In the genomic region with DNA sequence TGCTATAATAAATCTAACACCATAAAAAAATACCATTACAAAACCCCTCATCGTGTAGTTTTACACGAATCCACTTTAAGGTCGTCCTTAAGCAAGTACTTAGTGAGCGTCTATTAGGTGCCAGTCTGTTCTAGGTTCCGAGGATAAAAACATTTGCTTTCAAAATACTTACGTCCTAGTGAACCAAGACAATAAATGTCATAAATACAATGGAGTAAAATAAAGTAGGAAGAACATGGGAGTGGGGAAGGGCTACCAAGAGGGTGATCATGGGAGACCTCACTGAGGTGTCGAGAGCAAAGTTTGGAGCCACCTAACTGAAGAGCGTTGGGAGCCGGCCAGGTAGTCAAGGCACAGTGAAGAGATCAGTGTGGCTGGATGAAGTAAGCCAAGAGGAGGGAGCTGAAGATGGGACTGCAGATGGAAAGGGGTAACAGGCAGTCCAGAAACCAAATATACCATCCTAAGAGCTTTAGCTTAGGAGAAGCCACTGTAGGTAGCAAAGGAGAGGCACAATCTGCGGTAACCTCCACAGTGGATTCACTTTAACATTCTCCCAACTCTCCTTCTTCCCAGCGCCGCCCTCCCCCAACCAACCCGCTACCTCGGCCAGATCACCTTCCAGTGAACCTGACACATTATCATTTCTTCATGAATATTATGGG, we compare ENCODE assay signal across 8 cellular contexts. TPM values are rescaled to one million over a fixed set of nuclear protein-coding genes. Genes with fewer than 3 reads are reported as not detected.
A peak's percentile ranks its signal among the peaks of the same experiment; 100 is the strongest.
DNase-seq lines count a peak whose midpoint lies in the region; FAIRE-seq and TF ChIP-seq lines count a peak whose summit lies in the region.

No MANE protein-coding gene starts in this region.

- peak overlapping the region; percentile 62; the same call in 1 of the 2 replicates for H3K27ac ChIP-seq in HUES64 (ENCODE audit: low read depth, low read length)
- peak overlapping the region; percentile 84 for H3K27ac ChIP-seq in astrocyte (ENCODE audit: low read depth, low read length)
- peak overlapping the region; percentile 77 to 88 for H3K27ac ChIP-seq in testis

- 20% methylated on average over 10 of the region's 14 CpGs for WGBS in HUES64
- WGBS in testis, 2 donors = 3 to 4% methylated on average over 14 of the region's 14 CpGs

- H3K9ac ChIP-seq in HUES64 (ENCODE audit: low read depth, low read length) (peak overlapping the region; percentile 78), astrocyte (ENCODE audit: low read length) (peak overlapping the region; percentile 94)

- H3K79me2 ChIP-seq in astrocyte (ENCODE audit: insufficient read depth, low read length) = peaks cover 54% of the 10 kb centered on the region

- no peak for FAIRE-seq in astrocyte (lab: Jason Lieb, UNC)

- peaks cover 5% of the 10 kb centered on the region; the same call in 1 of the 2 replicates for H3K4me1 ChIP-seq in HUES64 (ENCODE audit: insufficient read depth, low read length)
- peaks cover 10% of the 10 kb centered on the region for H3K4me1 ChIP-seq in astrocyte (ENCODE audit: insufficient read depth, low read length)
- H3K4me1 ChIP-seq in testis = peaks cover 7% of the 10 kb centered on the region

- no peaks in the 10 kb centered on the region for H3K27me3 ChIP-seq in HUES64 (ENCODE audit: insufficient read depth, low read length)
- H3K27me3 ChIP-seq in astrocyte (ENCODE audit: insufficient read depth, low read length) = no peaks in the 10 kb centered on the region
- H3K27me3 ChIP-seq in kidney epithelial cell (ENCODE audit: control insufficient read depth, insufficient read depth, low read length) = no peaks in the 10 kb centered on the region
- H3K27me3 ChIP-seq in testis = no peaks in the 10 kb centered on the region

- TF ChIP-seq CTCF in astrocyte (IDR thresholded peaks at IDR 0.05; ENCODE audit: insufficient read depth, low read depth, low read length) (no peak), kidney epithelial cell (IDR thresholded peaks at IDR 0.05; ENCODE audit: insufficient read depth, low read length, poor library complexity, severe bottlenecking) (no peak), testis (IDR thresholded peaks at IDR 0.05) (no peak)

- no peaks in the 10 kb centered on the region for H3K36me3 ChIP-seq in HUES64 (ENCODE audit: insufficient read depth, low read length)
- H3K36me3 ChIP-seq in astrocyte (ENCODE audit: insufficient read depth, low read length) = no peaks in the 10 kb centered on the region
- H3K36me3 ChIP-seq in kidney epithelial cell (ENCODE audit: control insufficient read depth, insufficient read depth, low read length) = no peaks in the 10 kb centered on the region
- H3K36me3 ChIP-seq in testis (ENCODE audit: low read depth, missing control alignments) = no peaks in the 10 kb centered on the region

- peak overlapping the region; percentile 96 for H3K4me3 Mint-ChIP-seq in astrocyte (ENCODE audit: unreplicated experiment)

- H3K36me3 Mint-ChIP-seq in astrocyte (ENCODE audit: low read depth, unreplicated experiment) = no peaks in the 10 kb centered on the region

- peak overlapping the region; percentile 49 for H3K27ac Mint-ChIP-seq in astrocyte (ENCODE audit: unreplicated experiment)

- peak overlapping the region; percentile 91 for H2AFZ ChIP-seq in astrocyte (ENCODE audit: low read depth, low read length)

- peaks cover 2% of the 10 kb centered on the region for H3K4me1 Mint-ChIP-seq in astrocyte (ENCODE audit: low read depth, unreplicated experiment)

- peak overlapping the region; percentile 93 for H3K4me2 ChIP-seq in astrocyte (ENCODE audit: low read length)

- peak; percentile 16 for DNase-seq in NCI-H1105 treated with DMSO at 0.1 percent for 48 hours (lab: John Stamatoyannopoulos, UW)
- DNase-seq in NCI-H1105 (lab: John Stamatoyannopoulos, UW) = no peak
- DNase-seq in astrocyte (ENCODE audit: low read depth) = no peak
- DNase-seq in kidney epithelial cell (ENCODE audit: low read depth) = no peak
- peak; percentile 37 for DNase-seq in testis
- DNase-seq in COR-L47 (lab: John Stamatoyannopoulos, UW) = no peak
- no peak for DNase-seq in NCI-H2196 treated with DMSO at 0.1 percent for 48 hours (lab: John Stamatoyannopoulos, UW; ENCODE audit: unreplicated experiment)

- no peaks in the 10 kb centered on the region for H3K9me3 Mint-ChIP-seq in astrocyte (ENCODE audit: unreplicated experiment)

- no peaks in the 10 kb centered on the region for H3K27me3 Mint-ChIP-seq in astrocyte (ENCODE audit: low read depth, unreplicated experiment)

- peaks cover 6% of the 10 kb centered on the region for H4K20me1 ChIP-seq in astrocyte (ENCODE audit: insufficient read depth, low read length)

- TF ChIP-seq POLR2A in testis (IDR thresholded peaks at IDR 0.05) = no peak

- H3K9me3 ChIP-seq in HUES64 (ENCODE audit: insufficient read depth, low read depth, low read length) (no peaks in the 10 kb centered on the region), astrocyte (ENCODE audit: insufficient read depth, low read depth, low read length) (no peaks in the 10 kb centered on the region), testis (no peaks in the 10 kb centered on the region)

- peak overlapping the region; percentile 94 for H3K4me3 ChIP-seq in HUES64 (ENCODE audit: low read length)
- peak overlapping the region; percentile 96 for H3K4me3 ChIP-seq in astrocyte (ENCODE audit: insufficient read depth, low read depth, low read length)
- peak overlapping the region; percentile 93 for H3K4me3 ChIP-seq in kidney epithelial cell (ENCODE audit: low read depth, low read length)
- H3K4me3 ChIP-seq in testis = peak overlapping the region; percentile 84 to 86

- intact Hi-C loops in testis (cut with DNase I; ENCODE audit: low total_unique reads) = no loop called here

RNA-seq across cellular contexts. Expression of a gene that starts 0.7 kb away (rescaled TPM):
- polyA plus RNA-seq in HUES64 (2013, experiment 1 of 2) = 14.2 TPM
- polyA plus RNA-seq in HUES64 (2013, experiment 2 of 2) = 15.4 TPM
- 28.9 and 31.1 TPM in 2 replicates for total RNA-seq in astrocyte
- 21.0 and 21.1 TPM in 2 replicates for total RNA-seq in kidney epithelial cell
- 10 to 100 TPM; 34.1 to 47.2 TPM for total RNA-seq in testis
- polyA plus RNA-seq in testis (ENCODE audit: insufficient read depth, low read depth, low replicate concordance) = 22.1 TPM

RNA-seq across cellular contexts. Expression of a gene that starts 27.2 kb away (rescaled TPM):
- polyA plus RNA-seq in HUES64 (2013, experiment 1 of 2) = 9.0 TPM
- 10.5 TPM for polyA plus RNA-seq in HUES64 (2013, experiment 2 of 2)
- total RNA-seq in astrocyte (11.8 and 12.7 TPM in 2 replicates), kidney epithelial cell (10.7 and 13.6 TPM in 2 replicates), testis (10 to 100 TPM; 10.3 to 19.5 TPM)
- polyA plus RNA-seq in testis (ENCODE audit: insufficient read depth, low read depth, low replicate concordance) = 36.4 TPM

RNA-seq across cellular contexts. Expression of a gene that starts 32.5 kb away (rescaled TPM):
- 18.1 TPM for polyA plus RNA-seq in HUES64 (2013, experiment 1 of 2)
- 17.7 TPM for polyA plus RNA-seq in HUES64 (2013, experiment 2 of 2)
- total RNA-seq in astrocyte (25.5 and 30.3 TPM in 2 replicates), kidney epithelial cell (20.0 and 30.0 TPM in 2 replicates), testis (10 to 100 TPM; 33.2 to 37.9 TPM)
- 17.9 TPM for polyA plus RNA-seq in testis (ENCODE audit: insufficient read depth, low read depth, low replicate concordance)

Comparison
In these comparisons a context has a peak if more than half of its experiments do, and no peak if none do; other contexts are left out.
1. DNase-seq: peak in NCI-H1105 treated with DMSO at 0.1 percent for 48 hours (single experiment) and testis (single experiment); none in NCI-H1105 (single experiment), astrocyte (single experiment), kidney epithelial cell (single experiment), COR-L47 (single experiment) and NCI-H2196 treated with DMSO at 0.1 percent for 48 hours (single experiment).
2. Peak in every context shown above with its lines, with median percentiles within 50 percentile points of each other: H3K27ac ChIP-seq and H3K4me3 ChIP-seq.